Comparison of ENCODE assay signal across 8 cellular contexts in the genomic region with DNA sequence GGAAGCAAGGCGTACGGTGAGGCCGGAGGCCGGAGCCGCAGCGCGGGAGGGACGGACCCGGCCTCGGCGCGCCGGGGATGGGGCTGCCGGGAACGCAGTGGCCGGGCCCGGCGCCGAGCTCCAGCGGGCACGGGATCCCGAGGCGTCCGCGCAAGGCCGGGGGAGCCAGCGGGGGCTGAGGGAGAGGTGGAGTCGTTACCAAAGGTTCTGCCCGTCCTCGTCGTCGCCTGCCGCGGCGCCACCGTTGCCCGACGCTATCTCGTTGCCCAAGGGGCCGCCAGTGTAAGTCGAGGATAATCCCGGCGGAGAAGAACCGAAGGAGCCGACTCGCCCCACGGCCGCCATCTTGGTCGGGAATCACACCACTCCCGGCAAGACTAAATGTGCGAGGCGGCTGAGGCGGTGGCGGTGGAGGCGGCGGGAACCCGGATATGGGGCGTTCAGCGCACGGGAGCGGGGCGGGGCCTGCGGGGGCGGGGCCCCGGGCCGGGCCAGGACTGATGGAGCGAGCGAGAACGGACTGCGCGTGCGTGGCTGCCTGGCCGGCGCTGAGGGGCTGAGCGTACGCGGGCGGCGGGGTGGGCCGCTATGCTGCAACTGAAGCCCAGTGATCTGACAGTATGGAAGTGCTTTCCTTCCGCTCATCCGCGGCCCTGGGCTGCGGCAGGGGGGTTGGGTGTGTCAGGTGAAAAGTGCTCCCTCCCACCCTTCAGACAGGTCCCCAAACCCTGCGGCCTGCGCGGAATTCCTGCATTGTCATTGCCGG. TPM values are rescaled to one million over a fixed set of nuclear protein-coding genes. Genes with fewer than 3 reads are reported as not detected.
DNase-seq lines count a peak whose midpoint lies in the region; ATAC-seq and TF ChIP-seq lines count a peak whose summit lies in the region.

Gene DYNC1LI1 (minus strand): TSS at position 433 of the 766 bp plus-strand sequence. CDS start 88 bp downstream, at position 345.

- peaks cover 49% of the 10 kb centered on the region for H3K79me2 ChIP-seq in SK-N-SH (ENCODE audit: insufficient read depth)

- H3K4me2 ChIP-seq in SK-N-SH = peak within 1 kb of the TSS; percentile 86

- peaks cover 25% of the 10 kb centered on the region for H4K20me1 ChIP-seq in SK-N-SH (ENCODE audit: insufficient read depth)

- H3K27ac ChIP-seq in SK-N-SH (ENCODE audit: low read depth in 2 of 2, low read length in 1 of 2) (peak within 1 kb of the TSS; percentile 90 to 96), substantia nigra (ENCODE audit: low read depth, low read length, poor library complexity, severe bottlenecking) (peak within 1 kb of the TSS; percentile 94)

- ATAC-seq in HG02610 (IDR thresholded peaks at IDR 0.05; ENCODE audit: unreplicated experiment) = peak; percentile 88

- H3K9me2 ChIP-seq in SK-N-SH = no peaks in the 10 kb centered on the region

- H3K9ac ChIP-seq in SK-N-SH = peak within 1 kb of the TSS; percentile 97

- H3K27me3 ChIP-seq in SK-N-SH (ENCODE audit: insufficient read depth) = no peaks in the 10 kb centered on the region

- POLR2A ChIA-PET in GM10248 (lab: Yijun Ruan, JAX) (interaction anchor here (0.6 kb wide), 1 partner anchor 68 kb away, joined by 3 read pairs; the partner anchor contains the start of gene CMTM6), SK-N-SH (lab: Yijun Ruan, JAX) (interaction anchor here (0.8 kb wide), 1 partner anchor 8 kb away, joined by 3 read pairs; no protein-coding TSS in a partner anchor)

- TF ChIP-seq CTCF in GM10248 (IDR thresholded peaks at IDR 0.05; ENCODE audit: control extremely low read depth, extremely low read depth, low read depth, missing control alignments) (no peak), SK-N-SH (IDR thresholded peaks at IDR 0.05) (0 out of 2 replicates have a peak, but pooled peaks have one; percentile 1)

- H3K9me3 ChIP-seq in SK-N-SH = no peaks in the 10 kb centered on the region

- H3K4me1 ChIP-seq in SK-N-SH (ENCODE audit: control insufficient read depth in 1 of 2, insufficient read depth in 2 of 2, low read depth in 1 of 2, low read length in 1 of 2) = peaks cover 4 to 6% of the 10 kb centered on the region in 2 experiments; a peak in 2 of 4 replicates

- H3F3A ChIP-seq in SK-N-SH (replicated peaks; ENCODE audit: insufficient read depth) = peaks cover 5% of the 10 kb centered on the region

- DNase-seq in GM10248 (ENCODE audit: extremely low spot score) (peak; percentile 97), NCI-H1092 (lab: John Stamatoyannopoulos, UW) (peak; percentile 81), SK-N-SH (peak; percentile 98), germinal center (ENCODE audit: low spot score) (peak; percentile 93), non-pigmented ciliary epithelial cell (ENCODE audit: low read depth) (peak; percentile 40), substantia nigra (lab: John Stamatoyannopoulos, UW) (peak; percentile 46 to 97 (median 90))
- DNase-seq in activated naive CD4-positive, alpha-beta T cell treated with anti-CD3 and anti-CD28 coated beads, Interleukin-2, amount 50 U/mL, for 16 hours = peak; percentile 95

- peaks cover 0 to 7% of the 10 kb centered on the region in 2 experiments for H3K36me3 ChIP-seq in SK-N-SH (replicated peaks in 1 of 2; ENCODE audit: control insufficient read depth in 1 of 2, insufficient read depth in 2 of 2, low read length in 1 of 2)

- TF ChIP-seq RAD21 in SK-N-SH (IDR thresholded peaks at IDR 0.05; ENCODE audit: low read length) = no peak

- 0% methylated on average over 4 of the region's 88 CpGs for WGBS in SK-N-SH (ENCODE audit: low lambda C conversion rate)

- no peak for TF ChIP-seq EP300 in SK-N-SH (IDR thresholded peaks at IDR 0.05; ENCODE audit: borderline replicate concordance in 1 of 2, low read depth in 1 of 2, low read length in 1 of 2)

- peak within 1 kb of the TSS; percentile 89 for H2AFZ ChIP-seq in SK-N-SH (ENCODE audit: low read depth)

- CTCF ChIA-PET in GM10248 (lab: Yijun Ruan, JAX) (interaction anchor here (1.1 to 2.5 kb wide), 4 partner anchors 8 to 115 kb away, joined by 4 to 7 read pairs (median 4); partner anchors contain the start of gene CNOT10), SK-N-SH (lab: Yijun Ruan, JAX) (interaction anchor here (1.2 to 1.8 kb wide), 2 partner anchors 10 to 103 kb away, joined by 3 to 4 read pairs; no protein-coding TSS in a partner anchor)

- H3K4me3 ChIP-seq in SK-N-SH (ENCODE audit: low read depth in 2 of 2, low read length in 1 of 2) = peak within 1 kb of the TSS; percentile 85 to 87

TF ChIP-seq in SK-N-SH, 30 proteins besides CTCF, POLR2A, EP300 and RAD21 (continues in another document):
- TF ChIP-seq, protein P1, sequence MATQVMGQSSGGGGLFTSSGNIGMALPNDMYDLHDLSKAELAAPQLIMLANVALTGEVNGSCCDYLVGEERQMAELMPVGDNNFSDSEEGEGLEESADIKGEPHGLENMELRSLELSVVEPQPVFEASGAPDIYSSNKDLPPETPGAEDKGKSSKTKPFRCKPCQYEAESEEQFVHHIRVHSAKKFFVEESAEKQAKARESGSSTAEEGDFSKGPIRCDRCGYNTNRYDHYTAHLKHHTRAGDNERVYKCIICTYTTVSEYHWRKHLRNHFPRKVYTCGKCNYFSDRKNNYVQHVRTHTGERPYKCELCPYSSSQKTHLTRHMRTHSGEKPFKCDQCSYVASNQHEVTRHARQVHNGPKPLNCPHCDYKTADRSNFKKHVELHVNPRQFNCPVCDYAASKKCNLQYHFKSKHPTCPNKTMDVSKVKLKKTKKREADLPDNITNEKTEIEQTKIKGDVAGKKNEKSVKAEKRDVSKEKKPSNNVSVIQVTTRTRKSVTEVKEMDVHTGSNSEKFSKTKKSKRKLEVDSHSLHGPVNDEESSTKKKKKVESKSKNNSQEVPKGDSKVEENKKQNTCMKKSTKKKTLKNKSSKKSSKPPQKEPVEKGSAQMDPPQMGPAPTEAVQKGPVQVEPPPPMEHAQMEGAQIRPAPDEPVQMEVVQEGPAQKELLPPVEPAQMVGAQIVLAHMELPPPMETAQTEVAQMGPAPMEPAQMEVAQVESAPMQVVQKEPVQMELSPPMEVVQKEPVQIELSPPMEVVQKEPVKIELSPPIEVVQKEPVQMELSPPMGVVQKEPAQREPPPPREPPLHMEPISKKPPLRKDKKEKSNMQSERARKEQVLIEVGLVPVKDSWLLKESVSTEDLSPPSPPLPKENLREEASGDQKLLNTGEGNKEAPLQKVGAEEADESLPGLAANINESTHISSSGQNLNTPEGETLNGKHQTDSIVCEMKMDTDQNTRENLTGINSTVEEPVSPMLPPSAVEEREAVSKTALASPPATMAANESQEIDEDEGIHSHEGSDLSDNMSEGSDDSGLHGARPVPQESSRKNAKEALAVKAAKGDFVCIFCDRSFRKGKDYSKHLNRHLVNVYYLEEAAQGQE (IDR thresholded peaks at IDR 0.05; ENCODE audit: low read depth, low read length) = no peak
- TF ChIP-seq NRF1 (IDR thresholded peaks at IDR 0.05; ENCODE audit: low read depth, low read length) (peak; percentile 74), YY1 (IDR thresholded peaks at IDR 0.05; ENCODE audit: low read depth) (peak; percentile 92), SMC3 (IDR thresholded peaks at IDR 0.05; ENCODE audit: low read depth, low read length) (no peak), CHD2 (IDR thresholded peaks at IDR 0.05; ENCODE audit: low read length, partially characterized antibody) (peak; percentile 14), RXRA (IDR thresholded peaks at IDR 0.05; ENCODE audit: borderline replicate concordance, low read depth) (no peak), NFIC (IDR thresholded peaks at IDR 0.05; ENCODE audit: borderline replicate concordance) (no peak), GABPA (IDR thresholded peaks at IDR 0.05; ENCODE audit: low read depth) (peak; percentile 32; the same call in 1 of the 2 replicates), FOXM1 (IDR thresholded peaks at IDR 0.05; ENCODE audit: low read depth) (no peak), JUND (IDR thresholded peaks at IDR 0.05) (no peak), MXI1 (IDR thresholded peaks at IDR 0.05; ENCODE audit: low read depth, low read length) (peak; percentile 51; the same call in 1 of the 2 replicates), FOSL2 (IDR thresholded peaks at IDR 0.05; ENCODE audit: borderline replicate concordance, low read depth) (no peak), POLR2AphosphoS5 (IDR thresholded peaks at IDR 0.05; ENCODE audit: low read depth, low read length) (peak; percentile 83), TCF12 (IDR thresholded peaks at IDR 0.05) (no peak), RFX5 (IDR thresholded peaks at IDR 0.05; ENCODE audit: low read length) (no peak), TAF1 (IDR thresholded peaks at IDR 0.05; ENCODE audit: borderline replicate concordance, low read depth, low read length) (peak; percentile 92)
- TF ChIP-seq, protein P2, sequence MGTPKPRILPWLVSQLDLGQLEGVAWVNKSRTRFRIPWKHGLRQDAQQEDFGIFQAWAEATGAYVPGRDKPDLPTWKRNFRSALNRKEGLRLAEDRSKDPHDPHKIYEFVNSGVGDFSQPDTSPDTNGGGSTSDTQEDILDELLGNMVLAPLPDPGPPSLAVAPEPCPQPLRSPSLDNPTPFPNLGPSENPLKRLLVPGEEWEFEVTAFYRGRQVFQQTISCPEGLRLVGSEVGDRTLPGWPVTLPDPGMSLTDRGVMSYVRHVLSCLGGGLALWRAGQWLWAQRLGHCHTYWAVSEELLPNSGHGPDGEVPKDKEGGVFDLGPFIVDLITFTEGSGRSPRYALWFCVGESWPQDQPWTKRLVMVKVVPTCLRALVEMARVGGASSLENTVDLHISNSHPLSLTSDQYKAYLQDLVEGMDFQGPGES (IDR thresholded peaks at IDR 0.05; ENCODE audit: low read depth, low read length) = no peak
- TF ChIP-seq, protein P3, sequence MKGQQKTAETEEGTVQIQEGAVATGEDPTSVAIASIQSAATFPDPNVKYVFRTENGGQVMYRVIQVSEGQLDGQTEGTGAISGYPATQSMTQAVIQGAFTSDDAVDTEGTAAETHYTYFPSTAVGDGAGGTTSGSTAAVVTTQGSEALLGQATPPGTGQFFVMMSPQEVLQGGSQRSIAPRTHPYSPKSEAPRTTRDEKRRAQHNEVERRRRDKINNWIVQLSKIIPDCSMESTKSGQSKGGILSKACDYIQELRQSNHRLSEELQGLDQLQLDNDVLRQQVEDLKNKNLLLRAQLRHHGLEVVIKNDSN (IDR thresholded peaks at IDR 0.05; ENCODE audit: borderline replicate concordance, low read depth) = no peak
- TF ChIP-seq, protein P4, sequence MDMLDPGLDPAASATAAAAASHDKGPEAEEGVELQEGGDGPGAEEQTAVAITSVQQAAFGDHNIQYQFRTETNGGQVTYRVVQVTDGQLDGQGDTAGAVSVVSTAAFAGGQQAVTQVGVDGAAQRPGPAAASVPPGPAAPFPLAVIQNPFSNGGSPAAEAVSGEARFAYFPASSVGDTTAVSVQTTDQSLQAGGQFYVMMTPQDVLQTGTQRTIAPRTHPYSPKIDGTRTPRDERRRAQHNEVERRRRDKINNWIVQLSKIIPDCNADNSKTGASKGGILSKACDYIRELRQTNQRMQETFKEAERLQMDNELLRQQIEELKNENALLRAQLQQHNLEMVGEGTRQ (IDR thresholded peaks at IDR 0.05; ENCODE audit: borderline replicate concordance, low read depth, low read length) = no peak

RNA-seq across cellular contexts. Expression of gene DYNC1LI1, which starts in this region (rescaled TPM):
- 15.4 and 16.9 TPM in 2 replicates for polyA plus RNA-seq in SK-N-SH (2012; rRNA removed)
- 21.2 and 33.6 TPM in 2 replicates for polyA plus RNA-seq in SK-N-SH (2012; cell fraction: cytosol; rRNA removed)
- polyA plus RNA-seq in SK-N-SH (2012; cell fraction: nucleus; rRNA removed) = 17.8 and 19.0 TPM in 2 replicates

Comparison
In these comparisons a context has a peak if more than half of its experiments do, and no peak if none do; other contexts are left out.
1. Peak in every context shown above with its lines: DNase-seq, ATAC-seq, H3K4me3 ChIP-seq and H3K27ac ChIP-seq.
2. DNase-seq: peak in every context shown above with its lines; median percentile 98 in SK-N-SH; 97 in GM10248; 95 in activated naive CD4-positive, alpha-beta T cell treated with anti-CD3 and anti-CD28 coated beads, Interleukin-2, amount 50 U/mL, for 16 hours; 93 in germinal center; 90 in substantia nigra; 81 in NCI-H1092; 40 in non-pigmented ciliary epithelial cell.